ENCODE assay signal across 12 cellular contexts in the genomic region with DNA sequence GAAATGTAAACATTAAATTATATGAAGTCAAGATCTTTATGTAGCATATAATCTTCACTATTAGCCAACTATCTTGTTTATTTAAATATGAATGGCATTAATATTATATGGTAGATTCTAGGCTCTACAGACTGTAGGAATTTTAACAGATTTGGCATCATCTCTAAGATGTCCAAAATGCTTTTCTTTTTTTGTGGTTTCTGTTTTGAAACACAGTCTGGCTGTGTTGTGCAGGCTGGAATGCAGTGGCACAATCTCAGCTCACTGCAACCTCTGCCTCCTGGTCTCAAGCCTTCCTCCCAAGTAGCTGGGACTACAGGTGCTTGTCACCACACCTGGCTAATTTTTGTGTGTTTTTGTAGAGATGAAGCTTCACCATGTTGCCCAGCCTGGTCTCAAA.
A peak's percentile ranks its signal among the peaks of the same experiment; 100 is the strongest.
DNase-seq lines count a peak whose midpoint lies in the region; TF ChIP-seq lines count a peak whose summit lies in the region.
"Had no signal": no experiment of that assay in that cellular context is flagged by ENCODE, and none has a peak within 500 bp of the region (broad histone marks: within the 10 kb centered on the region; RNA-seq: fewer than 3 reads in every experiment).

No MANE protein-coding gene starts in this region.

- H3K4me1 ChIP-seq in SJCRH30 (peaks cover 4% of the 10 kb centered on the region), osteoblast (ENCODE audit: insufficient read depth, low read length) (peaks cover 22% of the 10 kb centered on the region)

- no peak overlapping the region for H2AFZ ChIP-seq in osteoblast (ENCODE audit: low read length)
- H2AFZ ChIP-seq: GM23248 had no signal

- H3K36me3 ChIP-seq in SJCRH30 = 0 out of 2 replicates have a peak, but pooled peaks cover 3% of the 10 kb centered on the region
- H3K36me3 ChIP-seq in osteoblast (ENCODE audit: insufficient read depth, low read length) = peaks cover 2% of the 10 kb centered on the region

- H3K27ac ChIP-seq in SJCRH30 (peak overlapping the region; percentile 5; the same call in 1 of the 2 replicates), dorsolateral prefrontal cortex (no peak overlapping the region), osteoblast (ENCODE audit: low read depth, low read length) (no peak overlapping the region)
- H3K27ac ChIP-seq: BLaER1 treated with 17β-estradiol and CSF1 and Interleukin-3, amounts not matched to agents 10 nM and 100 nM; GM23248 had no signal

- H3K4me3 ChIP-seq in SJCRH30 (no peak overlapping the region), cardiac fibroblast (replicated peaks in 1 of 2; ENCODE audit: low read depth in 2 of 2, low read length in 2 of 2) (no peak overlapping the region), fibroblast of pulmonary artery (replicated peaks; ENCODE audit: low read depth, low read length) (no peak overlapping the region), dorsolateral prefrontal cortex (no peak overlapping the region), osteoblast (ENCODE audit: insufficient read depth, low read length) (no peak overlapping the region)
- H3K4me3 ChIP-seq: BLaER1 treated with 17β-estradiol and CSF1 and Interleukin-3, amounts not matched to agents 10 nM and 100 nM; GM23248 had no signal

- intact Hi-C loops in dorsolateral prefrontal cortex (cut with DNase I) = no loop called here

- H3K9me3 ChIP-seq in SJCRH30 (replicated peaks) (no peaks in the 10 kb centered on the region), osteoblast (ENCODE audit: low read depth, low read length) (no peaks in the 10 kb centered on the region)

- DNase-seq in SJCRH30 (peak in 1 of 2 experiments; percentile 25), cardiac fibroblast (ENCODE audit: low read depth in 2 of 2) (peak; percentile 27 to 36), fibroblast of pulmonary artery (ENCODE audit: low read depth) (peak; percentile 29), dorsolateral prefrontal cortex (no peak), 8988T (no peak), osteoblast (ENCODE audit: insufficient read length, low spot score, missing footprints) (no peak)
- DNase-seq in activated naive CD4-positive, alpha-beta T cell treated with anti-CD3 and anti-CD28 coated beads, Interleukin-2, amount 50 U/mL, for 16 hours = no peak
- DNase-seq: CD4-positive, CD25-positive, alpha-beta regulatory T cell; DMS53; GM23248; IMR-90 had no signal

- peaks cover 25% of the 10 kb centered on the region for H3K79me2 ChIP-seq in osteoblast (ENCODE audit: insufficient read depth, low read length)

- no peak overlapping the region for H3K4me2 ChIP-seq in osteoblast (ENCODE audit: insufficient read depth, low read length)
- H3K4me2 ChIP-seq: BLaER1 treated with 17β-estradiol and CSF1 and Interleukin-3, amounts not matched to agents 10 nM and 100 nM had no signal

- H3K27me3 ChIP-seq in SJCRH30 (no peaks in the 10 kb centered on the region), dorsolateral prefrontal cortex (no peaks in the 10 kb centered on the region), osteoblast (ENCODE audit: insufficient read depth, low read length) (no peaks in the 10 kb centered on the region)
- H3K27me3 ChIP-seq: BLaER1 treated with 17β-estradiol and CSF1 and Interleukin-3, amounts not matched to agents 10 nM and 100 nM had no signal

- TF ChIP-seq CTCF in cardiac fibroblast (IDR thresholded peaks at IDR 0.05; ENCODE audit: low read depth, low read length) = no peak
- TF ChIP-seq CTCF in fibroblast of pulmonary artery (IDR thresholded peaks at IDR 0.05; ENCODE audit: low read length, missing control alignments) = no peak
- TF ChIP-seq CTCF in dorsolateral prefrontal cortex (IDR thresholded peaks at IDR 0.05 in 54 of 56, conservative IDR thresholded peaks at IDR 0.05 in 2 of 56; ENCODE audit: low read depth in 1 of 56, partially characterized antibody in 56 of 56) = no peak
- no peak for TF ChIP-seq CTCF in osteoblast (IDR thresholded peaks at IDR 0.05; ENCODE audit: extremely low read depth, low read depth, low read length)

- no peaks in the 10 kb centered on the region for H4K20me1 ChIP-seq in osteoblast (ENCODE audit: insufficient read depth, low read length)
- H4K20me1 ChIP-seq: BLaER1 treated with 17β-estradiol and CSF1 and Interleukin-3, amounts not matched to agents 10 nM and 100 nM had no signal

Comparison
In these comparisons a context has a peak if more than half of its experiments do, and no peak if none do; other contexts are left out.
1. DNase-seq: peak in cardiac fibroblast (2 of 2) and fibroblast of pulmonary artery (single experiment); none in dorsolateral prefrontal cortex (0 of 10), activated naive CD4-positive, alpha-beta T cell treated with anti-CD3 and anti-CD28 coated beads, Interleukin-2, amount 50 U/mL, for 16 hours (single experiment), 8988T (single experiment) and osteoblast (single experiment).